In genomic region chr13:114222461-114222968, GRCh38 we compare ENCODE assay signal across 1 cellular context.
TF ChIP-seq lines count a peak whose summit lies in the region.

No MANE protein-coding gene starts in this region.

TF ChIP-seq in K562, 482 proteins besides CTCF, POLR2A, EP300 and RAD21 (continued from another document and continues in another):
- no peak for TF ChIP-seq KDM4B (IDR thresholded peaks at IDR 0.05; ENCODE audit: borderline replicate concordance in 2 of 2, low read depth in 1 of 2)
- TF ChIP-seq ESRRA (IDR thresholded peaks at IDR 0.05; ENCODE audit: borderline replicate concordance, low read depth), result no peak
- no peak for TF ChIP-seq HDAC6 (IDR thresholded peaks at IDR 0.05; ENCODE audit: low read depth, low read length)
- TF ChIP-seq NR2C1 (IDR thresholded peaks at IDR 0.05), result no peak
- peak; percentile 36; the same call in 1 of the 2 replicates for TF ChIP-seq NR2C1 (tag; IDR thresholded peaks at IDR 0.05)
- TF ChIP-seq ZFP30 (CRISPR knock-in tag; IDR thresholded peaks at IDR 0.05; ENCODE audit: borderline replicate concordance), result no peak
- TF ChIP-seq ZNF444 (CRISPR knock-in tag; IDR thresholded peaks at IDR 0.05), result no peak
- TF ChIP-seq ZNF696 (CRISPR knock-in tag; conservative IDR thresholded peaks at IDR 0.05), result no peak
- TF ChIP-seq SMAD4 (CRISPR knock-in tag; conservative IDR thresholded peaks at IDR 0.05), result peak; percentile 70
- no peak for TF ChIP-seq PREB (CRISPR knock-in tag; IDR thresholded peaks at IDR 0.05)
- TF ChIP-seq MECOM (CRISPR knock-in tag; IDR thresholded peaks at IDR 0.05), result peak; percentile 11; the same call in 1 of the 2 replicates
- no peak for TF ChIP-seq HNRNPLL (IDR thresholded peaks at IDR 0.05; ENCODE audit: low read depth, low read length, poor library complexity, severe bottlenecking)
- TF ChIP-seq PRPF4 (IDR thresholded peaks at IDR 0.05; ENCODE audit: insufficient read depth, low read depth, low read length, poor library complexity, severe bottlenecking), result no peak
- peak; percentile 34; the same call in 1 of the 2 replicates for TF ChIP-seq ATF4 (CRISPR knock-in tag; IDR thresholded peaks at IDR 0.05)
- no peak for TF ChIP-seq ETV6 (IDR thresholded peaks at IDR 0.05; ENCODE audit: borderline replicate concordance in 1 of 2, low read depth in 2 of 2, low read length in 1 of 2)
- TF ChIP-seq ETV6 (CRISPR knock-in tag; IDR thresholded peaks at IDR 0.05; ENCODE audit: borderline replicate concordance), result no peak
- peak; percentile 81; the same call in 1 of the 2 replicates for TF ChIP-seq GATAD2A (IDR thresholded peaks at IDR 0.05)
- TF ChIP-seq LCOR (CRISPR knock-in tag; IDR thresholded peaks at IDR 0.05), result no peak
- 0 out of 2 replicates have a peak, but pooled peaks have one; percentile 75 for TF ChIP-seq ZNF583 (CRISPR knock-in tag; IDR thresholded peaks at IDR 0.05)
- TF ChIP-seq, protein P1, sequence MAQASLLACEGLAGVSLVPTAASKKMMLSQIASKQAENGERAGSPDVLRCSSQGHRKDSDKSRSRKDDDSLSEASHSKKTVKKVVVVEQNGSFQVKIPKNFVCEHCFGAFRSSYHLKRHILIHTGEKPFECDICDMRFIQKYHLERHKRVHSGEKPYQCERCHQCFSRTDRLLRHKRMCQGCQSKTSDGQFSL (CRISPR knock-in tag; IDR thresholded peaks at IDR 0.05), result no peak
- TF ChIP-seq, protein P1 (tag; IDR thresholded peaks at IDR 0.05), result no peak
- peak; percentile 94 for TF ChIP-seq CBFA2T3 (IDR thresholded peaks at IDR 0.05)
- no peak for TF ChIP-seq HIVEP1 (CRISPR knock-in tag; IDR thresholded peaks at IDR 0.05)
- no peak for TF ChIP-seq SAP30 (IDR thresholded peaks at IDR 0.05; ENCODE audit: borderline replicate concordance, insufficient read depth, low read depth, low read length, poor library complexity, severe bottlenecking)
- TF ChIP-seq ASH1L (IDR thresholded peaks at IDR 0.05; ENCODE audit: borderline replicate concordance, low read depth, partially characterized antibody), result no peak
- TF ChIP-seq ZZZ3 (IDR thresholded peaks at IDR 0.05), result no peak
- no peak for TF ChIP-seq ZC3H8 (IDR thresholded peaks at IDR 0.05)
- TF ChIP-seq RBM17 (IDR thresholded peaks at IDR 0.05; ENCODE audit: borderline replicate concordance, low read depth, low read length), result no peak
- no peak for TF ChIP-seq MTF1 (CRISPR knock-in tag; IDR thresholded peaks at IDR 0.05; ENCODE audit: borderline replicate concordance)
- TF ChIP-seq HES1 (IDR thresholded peaks at IDR 0.05; ENCODE audit: low read depth), result no peak
- 0 out of 2 replicates have a peak, but pooled peaks have one; percentile 39 for TF ChIP-seq MAX (CRISPR knock-in tag; IDR thresholded peaks at IDR 0.05)
- TF ChIP-seq NFATC3 (IDR thresholded peaks at IDR 0.05), result no peak
- TF ChIP-seq, protein P2, sequence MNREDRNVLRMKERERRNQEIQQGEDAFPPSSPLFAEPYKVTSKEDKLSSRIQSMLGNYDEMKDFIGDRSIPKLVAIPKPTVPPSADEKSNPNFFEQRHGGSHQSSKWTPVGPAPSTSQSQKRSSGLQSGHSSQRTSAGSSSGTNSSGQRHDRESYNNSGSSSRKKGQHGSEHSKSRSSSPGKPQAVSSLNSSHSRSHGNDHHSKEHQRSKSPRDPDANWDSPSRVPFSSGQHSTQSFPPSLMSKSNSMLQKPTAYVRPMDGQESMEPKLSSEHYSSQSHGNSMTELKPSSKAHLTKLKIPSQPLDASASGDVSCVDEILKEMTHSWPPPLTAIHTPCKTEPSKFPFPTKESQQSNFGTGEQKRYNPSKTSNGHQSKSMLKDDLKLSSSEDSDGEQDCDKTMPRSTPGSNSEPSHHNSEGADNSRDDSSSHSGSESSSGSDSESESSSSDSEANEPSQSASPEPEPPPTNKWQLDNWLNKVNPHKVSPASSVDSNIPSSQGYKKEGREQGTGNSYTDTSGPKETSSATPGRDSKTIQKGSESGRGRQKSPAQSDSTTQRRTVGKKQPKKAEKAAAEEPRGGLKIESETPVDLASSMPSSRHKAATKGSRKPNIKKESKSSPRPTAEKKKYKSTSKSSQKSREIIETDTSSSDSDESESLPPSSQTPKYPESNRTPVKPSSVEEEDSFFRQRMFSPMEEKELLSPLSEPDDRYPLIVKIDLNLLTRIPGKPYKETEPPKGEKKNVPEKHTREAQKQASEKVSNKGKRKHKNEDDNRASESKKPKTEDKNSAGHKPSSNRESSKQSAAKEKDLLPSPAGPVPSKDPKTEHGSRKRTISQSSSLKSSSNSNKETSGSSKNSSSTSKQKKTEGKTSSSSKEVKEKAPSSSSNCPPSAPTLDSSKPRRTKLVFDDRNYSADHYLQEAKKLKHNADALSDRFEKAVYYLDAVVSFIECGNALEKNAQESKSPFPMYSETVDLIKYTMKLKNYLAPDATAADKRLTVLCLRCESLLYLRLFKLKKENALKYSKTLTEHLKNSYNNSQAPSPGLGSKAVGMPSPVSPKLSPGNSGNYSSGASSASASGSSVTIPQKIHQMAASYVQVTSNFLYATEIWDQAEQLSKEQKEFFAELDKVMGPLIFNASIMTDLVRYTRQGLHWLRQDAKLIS (CRISPR knock-in tag; IDR thresholded peaks at IDR 0.05), result no peak
- TF ChIP-seq ARHGAP35 (IDR thresholded peaks at IDR 0.05; ENCODE audit: partially characterized antibody), result no peak
- TF ChIP-seq NFRKB (IDR thresholded peaks at IDR 0.05; ENCODE audit: low read depth), result no peak
- TF ChIP-seq OTX1 (CRISPR knock-in tag; IDR thresholded peaks at IDR 0.05), result no peak
- no peak for TF ChIP-seq NR4A1 (CRISPR knock-in tag; IDR thresholded peaks at IDR 0.05)
- TF ChIP-seq NR4A1 (tag; IDR thresholded peaks at IDR 0.05), result peak; percentile 74
- TF ChIP-seq MITF (IDR thresholded peaks at IDR 0.05), result no peak
- TF ChIP-seq, protein P3, sequence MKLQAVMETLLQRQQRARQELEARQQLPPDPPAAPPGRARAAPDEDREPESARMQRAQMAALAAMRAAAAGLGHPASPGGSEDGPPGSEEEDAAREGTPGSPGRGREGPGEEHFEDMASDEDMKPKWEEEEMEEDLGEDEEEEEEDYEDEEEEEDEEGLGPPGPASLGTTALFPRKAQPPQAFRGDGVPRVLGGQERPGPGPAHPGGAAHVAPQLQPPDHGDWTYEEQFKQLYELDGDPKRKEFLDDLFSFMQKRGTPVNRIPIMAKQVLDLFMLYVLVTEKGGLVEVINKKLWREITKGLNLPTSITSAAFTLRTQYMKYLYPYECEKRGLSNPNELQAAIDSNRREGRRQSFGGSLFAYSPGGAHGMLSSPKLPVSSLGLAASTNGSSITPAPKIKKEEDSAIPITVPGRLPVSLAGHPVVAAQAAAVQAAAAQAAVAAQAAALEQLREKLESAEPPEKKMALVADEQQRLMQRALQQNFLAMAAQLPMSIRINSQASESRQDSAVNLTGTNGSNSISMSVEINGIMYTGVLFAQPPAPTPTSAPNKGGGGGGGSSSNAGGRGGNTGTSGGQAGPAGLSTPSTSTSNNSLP (IDR thresholded peaks at IDR 0.05; ENCODE audit: borderline replicate concordance, low read depth, low read length), result no peak
- 0 out of 2 replicates have a peak, but pooled peaks have one; percentile 6 for TF ChIP-seq ZBTB40 (IDR thresholded peaks at IDR 0.05)
- TF ChIP-seq ZBTB40 (CRISPR knock-in tag; IDR thresholded peaks at IDR 0.05), result no peak
- TF ChIP-seq STAT5A (IDR thresholded peaks at IDR 0.05; ENCODE audit: borderline replicate concordance, low read length), result peak; percentile 66; the same call in 1 of the 2 replicates
- TF ChIP-seq FOXA3 (CRISPR knock-in tag; conservative IDR thresholded peaks at IDR 0.05 in 1 of 2, IDR thresholded peaks at IDR 0.05 in 1 of 2), result no peak
- no peak for TF ChIP-seq TRIM28 (IDR thresholded peaks at IDR 0.05)
- no peak for TF ChIP-seq GABPA (tag; conservative IDR thresholded peaks at IDR 0.05; ENCODE audit: low read depth)
- TF ChIP-seq KLF16 (IDR thresholded peaks at IDR 0.05), result peak; percentile 57; the same call in 1 of the 2 replicates
- no peak for TF ChIP-seq HNRNPH1 (optimal IDR thresholded peaks at IDR 0.05; ENCODE audit: low read depth, low read length)
